Comparison of ENCODE assay signal across 1 cellular context in the genomic region with DNA sequence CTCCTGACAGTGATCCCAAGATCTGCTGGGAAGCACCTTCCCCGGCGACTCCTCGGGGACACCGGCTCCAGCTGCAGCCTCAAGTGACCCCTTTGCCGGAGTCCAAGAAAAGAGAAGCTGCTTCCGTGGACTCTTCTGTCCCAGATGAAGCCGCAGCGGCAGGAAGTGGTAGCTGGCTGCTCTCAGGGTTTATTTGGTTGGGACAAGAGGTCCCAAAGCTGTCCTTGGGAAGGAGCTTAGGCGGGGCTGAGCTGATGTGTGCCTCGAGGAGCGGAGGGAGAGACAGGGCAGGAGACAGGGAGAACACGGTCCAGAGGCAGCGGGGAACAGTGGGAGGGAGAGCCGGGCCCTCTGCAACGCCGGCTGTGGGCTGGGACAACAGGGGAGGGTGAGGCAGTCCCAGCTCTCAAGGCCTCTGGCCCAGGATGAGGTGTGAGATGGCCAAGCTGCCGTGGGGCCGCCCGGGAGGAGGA.
TF ChIP-seq lines count a peak whose summit lies in the region.

No MANE protein-coding gene starts in this region.

TF ChIP-seq in IMR-90, 13 proteins besides CTCF, POLR2A, EP300 and RAD21:
- TF ChIP-seq FOS (IDR thresholded peaks at IDR 0.05; ENCODE audit: low read depth, low read length), result no peak
- no peak for TF ChIP-seq MAFK (IDR thresholded peaks at IDR 0.05; ENCODE audit: low read depth, low read length)
- no peak for TF ChIP-seq NFE2L2 (IDR thresholded peaks at IDR 0.05; ENCODE audit: low read depth, low read length)
- no peak for TF ChIP-seq RFX5 (IDR thresholded peaks at IDR 0.05; ENCODE audit: low read depth, low read length)
- TF ChIP-seq CHD1 (IDR thresholded peaks at IDR 0.05; ENCODE audit: low read depth, low read length), result no peak
- TF ChIP-seq, protein P1, sequence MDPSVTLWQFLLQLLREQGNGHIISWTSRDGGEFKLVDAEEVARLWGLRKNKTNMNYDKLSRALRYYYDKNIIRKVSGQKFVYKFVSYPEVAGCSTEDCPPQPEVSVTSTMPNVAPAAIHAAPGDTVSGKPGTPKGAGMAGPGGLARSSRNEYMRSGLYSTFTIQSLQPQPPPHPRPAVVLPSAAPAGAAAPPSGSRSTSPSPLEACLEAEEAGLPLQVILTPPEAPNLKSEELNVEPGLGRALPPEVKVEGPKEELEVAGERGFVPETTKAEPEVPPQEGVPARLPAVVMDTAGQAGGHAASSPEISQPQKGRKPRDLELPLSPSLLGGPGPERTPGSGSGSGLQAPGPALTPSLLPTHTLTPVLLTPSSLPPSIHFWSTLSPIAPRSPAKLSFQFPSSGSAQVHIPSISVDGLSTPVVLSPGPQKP (IDR thresholded peaks at IDR 0.05; ENCODE audit: borderline replicate concordance, low read depth, low read length), result no peak
- TF ChIP-seq CEBPB (IDR thresholded peaks at IDR 0.05; ENCODE audit: low read depth, low read length), result no peak
- no peak for TF ChIP-seq MAZ (IDR thresholded peaks at IDR 0.05; ENCODE audit: borderline replicate concordance, low read depth, low read length)
- TF ChIP-seq, protein P2, sequence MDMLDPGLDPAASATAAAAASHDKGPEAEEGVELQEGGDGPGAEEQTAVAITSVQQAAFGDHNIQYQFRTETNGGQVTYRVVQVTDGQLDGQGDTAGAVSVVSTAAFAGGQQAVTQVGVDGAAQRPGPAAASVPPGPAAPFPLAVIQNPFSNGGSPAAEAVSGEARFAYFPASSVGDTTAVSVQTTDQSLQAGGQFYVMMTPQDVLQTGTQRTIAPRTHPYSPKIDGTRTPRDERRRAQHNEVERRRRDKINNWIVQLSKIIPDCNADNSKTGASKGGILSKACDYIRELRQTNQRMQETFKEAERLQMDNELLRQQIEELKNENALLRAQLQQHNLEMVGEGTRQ (IDR thresholded peaks at IDR 0.05; ENCODE audit: low read depth, low read length), result no peak
- TF ChIP-seq BHLHE40 (IDR thresholded peaks at IDR 0.05; ENCODE audit: low read depth, low read length), result no peak
- no peak for TF ChIP-seq MXI1 (IDR thresholded peaks at IDR 0.05; ENCODE audit: borderline replicate concordance, low read depth, low read length)
- no peak for TF ChIP-seq SMC3 (IDR thresholded peaks at IDR 0.05; ENCODE audit: low read depth, low read length)
